In the genomic region with DNA sequence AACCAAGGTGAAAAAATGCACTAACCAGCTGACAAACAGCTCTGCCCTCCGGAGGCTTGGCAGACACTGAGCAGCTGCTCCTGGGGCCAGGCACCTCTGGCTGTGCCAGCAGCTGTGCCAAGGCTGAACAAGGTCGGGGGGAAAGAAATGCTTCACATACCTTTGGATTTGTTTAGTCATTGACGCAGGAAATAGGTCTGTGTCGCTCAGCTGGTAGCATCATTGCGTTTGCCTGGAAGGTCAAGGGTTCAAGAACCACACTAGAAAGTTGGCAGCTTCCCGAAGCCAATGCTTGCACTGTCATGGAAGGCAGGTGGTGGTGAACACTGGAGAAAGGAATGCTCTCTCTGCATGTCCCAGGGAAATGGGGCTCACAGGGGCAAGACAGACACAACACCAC, we compare ENCODE assay signal across 18 cellular contexts.
DNase-seq lines count a peak whose midpoint lies in the region; ATAC-seq, FAIRE-seq and TF ChIP-seq lines count a peak whose summit lies in the region.
"Had no signal": no experiment of that assay in that cellular context is flagged by ENCODE, and none has a peak within 500 bp of the region (broad histone marks: within the 10 kb centered on the region; RNA-seq: fewer than 3 reads in every experiment).

No MANE protein-coding gene starts in this region.

- TF ChIP-seq CTCF in right lobe of liver (IDR thresholded peaks at IDR 0.05), result no peak
- no peak for TF ChIP-seq CTCF in HepG2 (CRISPR knock-in tag; IDR thresholded peaks at IDR 0.05)
- no peak for TF ChIP-seq CTCF in epithelial cell of proximal tubule (conservative IDR thresholded peaks at IDR 0.05; ENCODE audit: low read depth, low read length)
- no peak for TF ChIP-seq CTCF in lower lobe of right lung (IDR thresholded peaks at IDR 0.05)

- no peak for FAIRE-seq in HepG2 (lab: Jason Lieb, UNC)
- FAIRE-seq: endometrium had no signal

- no peak for TF ChIP-seq EP300 in HepG2 (IDR thresholded peaks at IDR 0.05; ENCODE audit: low read depth in 2 of 2, low read length in 2 of 2)
- no peak for TF ChIP-seq EP300 in HepG2 (CRISPR knock-in tag; IDR thresholded peaks at IDR 0.05; ENCODE audit: borderline replicate concordance)

- no peaks in the 10 kb centered on the region for H3K9me3 ChIP-seq in right lobe of liver
- H3K9me3 ChIP-seq in HepG2 (ENCODE audit: low read length), result no peaks in the 10 kb centered on the region
- no peaks in the 10 kb centered on the region for H3K9me3 ChIP-seq in lower lobe of right lung
- H3K9me3 ChIP-seq: uterus had no signal

- ATAC-seq in right lobe of liver, result peak; percentile 50 to 91 (median 73)
- no peak for ATAC-seq in HepG2
- ATAC-seq in lower lobe of right lung, result peak; percentile 28 to 47
- no peak for ATAC-seq in HG03159 (IDR thresholded peaks at IDR 0.05; ENCODE audit: unreplicated experiment)
- ATAC-seq: activated CD4-positive, CD25-positive, alpha-beta regulatory T cell treated with anti-CD3 and anti-CD28 coated beads, Interleukin-2, amount 50 U/mL, for 24 hours; HCT116; natural killer cell; stimulated activated naive CD8-positive, alpha-beta T cell treated with anti-CD3 and anti-CD28 coated beads, Interleukin-15, amount 100 ng/mL, for 72 hours had no signal

- H3K4me1 ChIP-seq in right lobe of liver (no peaks in the 10 kb centered on the region), HepG2 (ENCODE audit: insufficient read depth, low read length) (peaks cover 6% of the 10 kb centered on the region; the same call in 1 of the 2 replicates), lower lobe of right lung (no peaks in the 10 kb centered on the region)
- H3K4me1 ChIP-seq: uterus had no signal

- no peak overlapping the region for H3K4me3 ChIP-seq in right lobe of liver
- no peak overlapping the region for H3K4me3 ChIP-seq in HepG2 (replicated peaks in 1 of 3; ENCODE audit: insufficient read depth in 1 of 3, low read depth in 2 of 3, low read length in 3 of 3)
- H3K4me3 ChIP-seq in epithelial cell of proximal tubule (ENCODE audit: low read depth, low read length), result no peak overlapping the region
- H3K4me3 ChIP-seq in lower lobe of right lung, result no peak overlapping the region
- H3K4me3 ChIP-seq: uterus had no signal

- no peak overlapping the region for H2AFZ ChIP-seq in HepG2 (ENCODE audit: low read length)

- BruUV-seq in HepG2 (replicated peaks; lab: Mats Ljungman, UMichigan), result no TSS peak

- H3K27me3 ChIP-seq in right lobe of liver (no peaks in the 10 kb centered on the region), HepG2 (ENCODE audit: control insufficient read depth in 1 of 2, insufficient read depth in 2 of 2, low read length in 2 of 2) (peaks cover 0 to 6% of the 10 kb centered on the region in 2 experiments; a peak in 1 of 5 replicates), lower lobe of right lung (ENCODE audit: low read depth) (no peaks in the 10 kb centered on the region)
- H3K27me3 ChIP-seq: uterus had no signal

- H3K36me3 ChIP-seq in right lobe of liver (no peaks in the 10 kb centered on the region), HepG2 (replicated peaks in 1 of 2; ENCODE audit: control insufficient read depth in 1 of 2, insufficient read depth in 2 of 2, low read length in 2 of 2) (no peaks in the 10 kb centered on the region), lower lobe of right lung (no peaks in the 10 kb centered on the region)
- H3K36me3 ChIP-seq: uterus had no signal

- WGBS in right lobe of liver (ENCODE audit: insufficient coverage, low coverage, low lambda C conversion rate, missing lambda C conversion rate), result 36% methylated on average over 4 of the region's 6 CpGs
- WGBS in HepG2 (ENCODE audit: low lambda C conversion rate), result 0% methylated on average over 4 of the region's 6 CpGs

- intact Hi-C loops in right lobe of liver (cut with DNase I) (no loop called here), HepG2 (cut with micrococcal nuclease; ENCODE audit: unreplicated experiment) (no loop called here), lower lobe of right lung (cut with DNase I) (no loop called here)

- POLR2A ChIA-PET in HepG2 (lab: Yijun Ruan, JAX), result no interaction called here

- no peak for TF ChIP-seq RAD21 in HepG2 (CRISPR knock-in tag; IDR thresholded peaks at IDR 0.05)

- H3K4me2 ChIP-seq in HepG2 (ENCODE audit: low read depth, low read length), result no peak overlapping the region

- CTCF ChIA-PET in HepG2 (lab: Yijun Ruan, JAX; ENCODE audit: low intra/inter-chr PET ratio, low total read pairs), result no interaction called here

- in situ Hi-C loops in HepG2 (cut with HindIII; ENCODE audit: extremely low pct_ligation_motif_present, low pct_unique_long_range_greater_than_20kb), result no loop called here

- peak; percentile 63 to 65 (median 65) for DNase-seq in right lobe of liver
- no peak for DNase-seq in HepG2 (ENCODE audit: low spot score)
- DNase-seq in epithelial cell of proximal tubule (ENCODE audit: low read depth), result peak; percentile 35
- no peak for DNase-seq in lower lobe of right lung
- DNase-seq in AML-193 (lab: John Stamatoyannopoulos, UW), result no peak
- DNase-seq in ureter (ENCODE audit: low spot score), result no peak
- no peak for DNase-seq in NCI-H774 (lab: John Stamatoyannopoulos, UW)
- DNase-seq: DMS79 treated with DMSO at 0.1 percent for 48 hours; MM.1S; natural killer cell; NCI-H187 treated with DMSO at 0.1 percent for 48 hours; NCI-H510A; stimulated activated naive CD8-positive, alpha-beta T cell treated with anti-CD3 and anti-CD28 coated beads, Interleukin-15, amount 100 ng/mL, for 72 hours; uterus had no signal

- no peak overlapping the region for H3K9ac ChIP-seq in HepG2 (ENCODE audit: insufficient read depth, low read depth, low read length)

- no peaks in the 10 kb centered on the region for H4K20me1 ChIP-seq in HepG2 (ENCODE audit: insufficient read depth, low read length)

- H3K27ac ChIP-seq in right lobe of liver (no peak overlapping the region), HepG2 (ENCODE audit: extremely low read length, insufficient read depth, low read length) (no peak overlapping the region), lower lobe of right lung (no peak overlapping the region)
- H3K27ac ChIP-seq: uterus had no signal

- TF ChIP-seq POLR2A in right lobe of liver (IDR thresholded peaks at IDR 0.05) (no peak), HepG2 (IDR thresholded peaks at IDR 0.05; ENCODE audit: insufficient read depth in 1 of 2, low read depth in 2 of 2, low read length in 2 of 2) (no peak)

- H3K79me2 ChIP-seq in HepG2 (ENCODE audit: insufficient read depth, low read length), result no peaks in the 10 kb centered on the region

TF ChIP-seq in HepG2, 621 proteins besides CTCF, POLR2A, EP300 and RAD21 (continues in another document):
- TF ChIP-seq ZNF589 (CRISPR knock-in tag; conservative IDR thresholded peaks at IDR 0.05), result no peak
- no peak for TF ChIP-seq USF2 (IDR thresholded peaks at IDR 0.05; ENCODE audit: low read depth, low read length)
- no peak for TF ChIP-seq USF2 (CRISPR knock-in tag; IDR thresholded peaks at IDR 0.05; ENCODE audit: borderline replicate concordance)
- TF ChIP-seq, protein P1, sequence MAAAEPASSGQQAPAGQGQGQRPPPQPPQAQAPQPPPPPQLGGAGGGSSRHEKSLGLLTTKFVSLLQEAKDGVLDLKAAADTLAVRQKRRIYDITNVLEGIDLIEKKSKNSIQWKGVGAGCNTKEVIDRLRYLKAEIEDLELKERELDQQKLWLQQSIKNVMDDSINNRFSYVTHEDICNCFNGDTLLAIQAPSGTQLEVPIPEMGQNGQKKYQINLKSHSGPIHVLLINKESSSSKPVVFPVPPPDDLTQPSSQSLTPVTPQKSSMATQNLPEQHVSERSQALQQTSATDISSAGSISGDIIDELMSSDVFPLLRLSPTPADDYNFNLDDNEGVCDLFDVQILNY (CRISPR knock-in tag; conservative IDR thresholded peaks at IDR 0.05), result no peak
- TF ChIP-seq DNMT3B (CRISPR knock-in tag; conservative IDR thresholded peaks at IDR 0.05), result no peak
- no peak for TF ChIP-seq BORCS8-MEF2B (CRISPR knock-in tag; IDR thresholded peaks at IDR 0.05)
- no peak for TF ChIP-seq HNRNPUL1 (IDR thresholded peaks at IDR 0.05; ENCODE audit: low read depth, low read length)
- no peak for TF ChIP-seq MXD4 (CRISPR knock-in tag; IDR thresholded peaks at IDR 0.05)
- TF ChIP-seq ZSCAN22 (CRISPR knock-in tag; IDR thresholded peaks at IDR 0.05), result no peak
- no peak for TF ChIP-seq THAP8 (CRISPR knock-in tag; IDR thresholded peaks at IDR 0.05; ENCODE audit: borderline replicate concordance)
- TF ChIP-seq ARID3A (IDR thresholded peaks at IDR 0.05; ENCODE audit: low read depth, low read length), result no peak

Comparison
In these comparisons a context has a peak if more than half of its experiments do, and no peak if none do; other contexts are left out.
1. ATAC-seq: peak in right lobe of liver (4 of 4) and lower lobe of right lung (2 of 2); none in HepG2 (single experiment) and HG03159 (single experiment).
2. DNase-seq: peak in right lobe of liver (3 of 3) and epithelial cell of proximal tubule (single experiment); none in HepG2 (single experiment), lower lobe of right lung (single experiment), AML-193 (0 of 2), ureter (single experiment) and NCI-H774 (single experiment).